Comparison of ENCODE assay signal across 19 cellular contexts in genomic region chr3:112987710-112988334, GRCh38. TPM values are rescaled to one million over a fixed set of nuclear protein-coding genes. Genes with fewer than 3 reads are reported as not detected.
DNase-seq lines count a peak whose midpoint lies in the region; ATAC-seq, FAIRE-seq and TF ChIP-seq lines count a peak whose summit lies in the region.
"Had no signal": no experiment of that assay in that cellular context is flagged by ENCODE, and none has a peak within 500 bp of the region (broad histone marks: within the 10 kb centered on the region; RNA-seq: fewer than 3 reads in every experiment).

No MANE protein-coding gene starts in this region.

- ATAC-seq in Right ventricle myocardium inferior (no peak), T-cell (replicated peaks in 1 of 4) (no peak)
- no peak for ATAC-seq in stimulated activated memory B cell treated with anti-CD40 and anti-IgM and Interleukin-4, amounts not matched to agents 10 μg/mL and 1 μg/mL and 100 μg/mL, for 72 hours

- no peak for FAIRE-seq in kidney (lab: Jason Lieb, UNC)
- FAIRE-seq: D721Med, GM12891 had no signal

- H3K4me3 Mint-ChIP-seq in T-cell: peak overlapping the region in 1 of 3 donors; percentile 38
- H3K4me3 Mint-ChIP-seq in stimulated activated memory B cell treated with anti-CD40 and anti-IgM and Interleukin-4, amounts not matched to agents 10 μg/mL and 1 μg/mL and 100 μg/mL, for 72 hours: no peak overlapping the region
- H3K4me3 Mint-ChIP-seq in mesothelial cell of epicardium: no peak overlapping the region

- H3K36me3 Mint-ChIP-seq in T-cell (no peaks in the 10 kb centered on the region), mesothelial cell of epicardium (no peaks in the 10 kb centered on the region)
- no peaks in the 10 kb centered on the region for H3K36me3 Mint-ChIP-seq in stimulated activated memory B cell treated with anti-CD40 and anti-IgM and Interleukin-4, amounts not matched to agents 10 μg/mL and 1 μg/mL and 100 μg/mL, for 72 hours

- no peaks in the 10 kb centered on the region for H3K9me3 Mint-ChIP-seq in T-cell
- no peaks in the 10 kb centered on the region for H3K9me3 Mint-ChIP-seq in stimulated activated memory B cell treated with anti-CD40 and anti-IgM and Interleukin-4, amounts not matched to agents 10 μg/mL and 1 μg/mL and 100 μg/mL, for 72 hours
- no peaks in the 10 kb centered on the region for H3K9me3 Mint-ChIP-seq in mesothelial cell of epicardium

- peak; percentile 46 for DNase-seq in Right ventricle myocardium inferior (ENCODE audit: missing footprints)
- no peak for DNase-seq in cardiac septum (ENCODE audit: low spot score)
- DNase-seq in T-cell: no peak
- peak; percentile 43 for DNase-seq in kidney
- DNase-seq in mesothelial cell of epicardium (ENCODE audit: low spot score in 2 of 2, unreplicated experiment in 2 of 2): no peak
- no peak for DNase-seq in T-helper 2 cell
- DNase-seq: NCI-H1417 treated with DMSO at 0.1 percent for 48 hours, NCI-H187 treated with DMSO at 0.1 percent for 48 hours, NCI-H2227 treated with DMSO at 0.1 percent for 48 hours, NCI-H510A treated with DMSO at 0.1 percent for 48 hours, NCI-H774, SIG-M5 had no signal

- H3K36me3 ChIP-seq in kidney (ENCODE audit: control insufficient read depth in 1 of 2, insufficient read depth in 2 of 2, low read length in 2 of 2): no peaks in the 10 kb centered on the region
- H3K36me3 ChIP-seq: BLaER1 treated with 17β-estradiol and CSF1 and Interleukin-3, amounts not matched to agents 10 nM and 100 nM had no signal

- no peak overlapping the region for H3K27ac ChIP-seq in kidney (ENCODE audit: low read depth in 2 of 2, low read length in 2 of 2)
- H3K27ac ChIP-seq: BLaER1 treated with 17β-estradiol and CSF1 and Interleukin-3, amounts not matched to agents 10 nM and 100 nM had no signal

- CTCF ChIA-PET in T-cell (lab: Charles Lee): interaction anchor here in 1 of 2 donors (1.0 to 1.2 kb wide), 2 partner anchors 9 to 14 kb away, joined by 3 to 5 read pairs; no protein-coding TSS in a partner anchor

- H3K27ac Mint-ChIP-seq in T-cell (peak overlapping the region; percentile 13 to 61), mesothelial cell of epicardium (no peak overlapping the region)
- H3K27ac Mint-ChIP-seq in stimulated activated memory B cell treated with anti-CD40 and anti-IgM and Interleukin-4, amounts not matched to agents 10 μg/mL and 1 μg/mL and 100 μg/mL, for 72 hours: peak overlapping the region; percentile 0

- TF ChIP-seq CTCF in kidney (IDR thresholded peaks at IDR 0.05; ENCODE audit: borderline replicate concordance, extremely low read depth, insufficient read depth) (no peak), mesothelial cell of epicardium (IDR thresholded peaks at IDR 0.05; ENCODE audit: unreplicated experiment) (no peak)

- H3K4me1 ChIP-seq in kidney (ENCODE audit: control insufficient read depth in 1 of 2, insufficient read depth in 1 of 2, low read depth in 1 of 2, low read length in 2 of 2): peaks cover 2 to 4% of the 10 kb centered on the region in 2 donors

- H3K4me1 Mint-ChIP-seq in T-cell (peaks cover 58 to 75% (median 74%) of the 10 kb centered on the region in 3 donors), mesothelial cell of epicardium (peaks cover 47% of the 10 kb centered on the region)
- peaks cover 46% of the 10 kb centered on the region for H3K4me1 Mint-ChIP-seq in stimulated activated memory B cell treated with anti-CD40 and anti-IgM and Interleukin-4, amounts not matched to agents 10 μg/mL and 1 μg/mL and 100 μg/mL, for 72 hours

- no peak overlapping the region for H3K4me3 ChIP-seq in kidney (ENCODE audit: low read length in 2 of 2)
- H3K4me3 ChIP-seq: BLaER1 treated with 17β-estradiol and CSF1 and Interleukin-3, amounts not matched to agents 10 nM and 100 nM had no signal

- no peaks in the 10 kb centered on the region for H3K9me3 ChIP-seq in kidney (ENCODE audit: control insufficient read depth in 1 of 2, low read length in 2 of 2)
- H3K9me3 ChIP-seq: BLaER1 treated with 17β-estradiol and CSF1 and Interleukin-3, amounts not matched to agents 10 nM and 100 nM had no signal

- no peak overlapping the region for H3K9ac ChIP-seq in kidney (ENCODE audit: low read length in 2 of 2)
- H3K9ac ChIP-seq: BLaER1 treated with 17β-estradiol and CSF1 and Interleukin-3, amounts not matched to agents 10 nM and 100 nM had no signal

- H3K27me3 Mint-ChIP-seq in T-cell (no peaks in the 10 kb centered on the region), mesothelial cell of epicardium (ENCODE audit: low read depth) (no peaks in the 10 kb centered on the region)
- H3K27me3 Mint-ChIP-seq in stimulated activated memory B cell treated with anti-CD40 and anti-IgM and Interleukin-4, amounts not matched to agents 10 μg/mL and 1 μg/mL and 100 μg/mL, for 72 hours: no peaks in the 10 kb centered on the region

- intact Hi-C loops in Right ventricle myocardium inferior (cut with DNase I): no loop called here
- intact Hi-C loops in cardiac septum (cut with DNase I): no loop called here
- intact Hi-C loops in kidney (cut with DNase I): no loop called here

- POLR2A ChIA-PET in T-cell (lab: Charles Lee): interaction anchor here in 1 of 2 donors (0.6 kb wide), 1 partner anchor 14 kb away, joined by 4 read pairs; no protein-coding TSS in a partner anchor

RNA-seq across cellular contexts. Expression of gene GTPBP8, which starts 3.0 kb away (rescaled TPM):
- 27.6 TPM for total RNA-seq in Right ventricle myocardium inferior
- total RNA-seq in cardiac septum: 18.3 TPM
- total RNA-seq in T-cell: 10 to 100 TPM; 17.2 to 31.3 (median 27.5) TPM
- total RNA-seq in kidney: 13.7 TPM
- 11.0 TPM for polyA plus RNA-seq in kidney (ENCODE audit: insufficient read depth, low read depth, low replicate concordance)
- total RNA-seq in mesothelial cell of epicardium: 24.8 to 29.6 TPM (median 29.1 TPM) in 3 replicates

RNA-seq across cellular contexts. Expression of gene CD200R1, which starts 12.9 kb away (rescaled TPM):
- 1.0 TPM for total RNA-seq in Right ventricle myocardium inferior
- 0.51 TPM for total RNA-seq in cardiac septum
- 10 to 100 TPM; 10.1 to 20.4 (median 11.9) TPM for total RNA-seq in T-cell
- 2.2 TPM for total RNA-seq in kidney
- 0.13 TPM for polyA plus RNA-seq in kidney (ENCODE audit: insufficient read depth, low read depth, low replicate concordance)
- total RNA-seq in mesothelial cell of epicardium: 0.86 to 1.8 TPM (median 1.3 TPM) in 3 replicates
- total RNA-seq: A673, H4, HT-29 had no signal

Comparison
In these comparisons a context has a peak if more than half of its experiments do, and no peak if none do; other contexts are left out.
1. DNase-seq: peak in Right ventricle myocardium inferior (single experiment) and kidney (single experiment); none in cardiac septum (single experiment), T-cell (0 of 34), mesothelial cell of epicardium (0 of 2) and T-helper 2 cell (0 of 5).